ENCODE assay signal across 1 cellular context in genomic region chr6:1607236-1607556, GRCh38.
TF ChIP-seq lines count a peak whose summit lies in the region.

No MANE protein-coding gene starts in this region.

TF ChIP-seq in HepG2, 621 proteins besides CTCF, POLR2A, EP300 and RAD21 (continued from another document):
- TF ChIP-seq ZNF749 (CRISPR knock-in tag; IDR thresholded peaks at IDR 0.05; ENCODE audit: borderline replicate concordance) (no peak), ZNF558 (CRISPR knock-in tag; IDR thresholded peaks at IDR 0.05; ENCODE audit: borderline replicate concordance) (no peak), ZNF362 (CRISPR knock-in tag; IDR thresholded peaks at IDR 0.05; ENCODE audit: borderline replicate concordance) (no peak), ARNT2 (CRISPR knock-in tag; IDR thresholded peaks at IDR 0.05; ENCODE audit: low read depth) (no peak), ZNF296 (CRISPR knock-in tag; conservative IDR thresholded peaks at IDR 0.05) (no peak), SP140L (CRISPR knock-in tag; IDR thresholded peaks at IDR 0.05; ENCODE audit: borderline replicate concordance) (no peak), SRSF9 (IDR thresholded peaks at IDR 0.05; ENCODE audit: borderline replicate concordance, insufficient read depth, low read depth, low read length, poor library complexity, severe bottlenecking) (no peak), ZNF761 (CRISPR knock-in tag; conservative IDR thresholded peaks at IDR 0.05) (no peak), GRHL1 (CRISPR knock-in tag; conservative IDR thresholded peaks at IDR 0.05) (no peak), POGK (CRISPR knock-in tag; conservative IDR thresholded peaks at IDR 0.05) (0 out of 2 replicates have a peak, but pooled peaks have one; percentile 3), ATF3 (CRISPR knock-in tag; IDR thresholded peaks at IDR 0.05) (no peak), ZBTB43 (CRISPR knock-in tag; conservative IDR thresholded peaks at IDR 0.05) (no peak), MBD4 (IDR thresholded peaks at IDR 0.05; ENCODE audit: borderline replicate concordance, low read length) (no peak), HMGXB4 (CRISPR knock-in tag; IDR thresholded peaks at IDR 0.05; ENCODE audit: borderline replicate concordance in 1 of 2, low read depth in 1 of 2) (peak in 1 of 2 experiments; percentile 0; a peak in 1 of 4 replicates), ZFP90 (CRISPR knock-in tag; IDR thresholded peaks at IDR 0.05; ENCODE audit: borderline replicate concordance) (no peak), PLSCR1 (CRISPR knock-in tag; IDR thresholded peaks at IDR 0.05; ENCODE audit: borderline replicate concordance) (no peak)
TF ChIP-seq in HepG2: peak in this region for 3.
